In the genomic region with DNA sequence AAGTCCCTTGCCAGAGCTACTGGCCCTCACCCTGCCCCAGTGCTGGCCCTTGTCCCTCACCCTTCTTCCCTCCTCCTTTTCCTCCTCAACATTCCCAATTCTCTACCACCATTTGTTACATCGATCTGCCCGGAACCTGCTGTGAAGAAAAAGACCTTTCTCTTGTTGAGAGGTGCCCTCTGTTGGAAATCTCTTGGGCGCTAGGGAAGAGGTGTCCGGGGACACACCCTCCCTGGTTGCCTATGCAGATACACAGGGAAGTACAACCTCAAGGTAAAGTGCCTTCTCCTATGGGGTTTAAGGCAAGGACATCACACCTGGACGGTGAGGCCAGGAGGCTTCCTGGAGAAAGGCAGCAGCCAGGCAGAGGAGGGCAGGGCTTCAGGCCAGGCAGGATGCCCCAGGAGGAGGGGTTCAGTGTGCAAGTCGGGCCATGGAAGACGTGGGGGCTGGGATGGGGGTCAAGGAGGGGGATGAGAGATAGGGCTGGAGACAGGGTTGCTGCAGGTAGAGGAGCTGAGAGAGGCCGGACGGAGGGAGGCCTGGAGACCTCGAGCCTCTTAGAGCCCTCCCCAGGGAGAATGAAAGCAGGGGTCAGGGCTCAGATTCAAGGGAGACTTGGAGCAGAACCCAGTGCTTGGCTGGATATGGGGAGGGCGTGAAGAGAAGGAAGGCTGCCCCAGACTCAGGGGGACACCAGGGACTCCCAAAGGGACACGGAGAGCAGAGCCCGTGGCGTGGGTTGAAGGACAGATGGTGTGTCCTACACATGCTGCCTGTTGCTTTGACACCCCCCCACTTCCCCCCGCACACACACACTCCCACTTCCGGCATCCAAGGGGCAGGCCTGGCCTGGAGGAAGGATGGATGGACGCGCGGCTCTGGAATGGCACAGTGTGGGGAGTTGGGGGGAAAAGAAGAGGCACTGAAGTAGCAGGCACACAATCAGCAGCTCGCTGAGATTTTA, we compare ENCODE assay signal across 1 cellular context.
TF ChIP-seq lines count a peak whose summit lies in the region.

No MANE protein-coding gene starts in this region.

TF ChIP-seq in HEK293, 187 proteins besides CTCF, POLR2A, EP300 and RAD21 (continued from another document):
- TF ChIP-seq ZFHX2 (tag by site-specific recombination; conservative IDR thresholded peaks at IDR 0.05): peak; percentile 47; the same call in 1 of the 2 replicates
- no peak for TF ChIP-seq GLI2 (tag by site-specific recombination; IDR thresholded peaks at IDR 0.05; ENCODE audit: borderline replicate concordance, low read depth)
- TF ChIP-seq GFI1B (tag by site-specific recombination; IDR thresholded peaks at IDR 0.05): no peak
- TF ChIP-seq, protein P1, sequence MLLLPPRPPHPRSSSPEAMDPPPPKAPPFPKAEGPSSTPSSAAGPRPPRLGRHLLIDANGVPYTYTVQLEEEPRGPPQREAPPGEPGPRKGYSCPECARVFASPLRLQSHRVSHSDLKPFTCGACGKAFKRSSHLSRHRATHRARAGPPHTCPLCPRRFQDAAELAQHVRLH (tag by site-specific recombination; IDR thresholded peaks at IDR 0.05): no peak
- peak; percentile 60; the same call in 1 of the 2 replicates for TF ChIP-seq EGR2 (tag by site-specific recombination; IDR thresholded peaks at IDR 0.05; ENCODE audit: low read depth)
- TF ChIP-seq ZNF292 (tag by site-specific recombination; IDR thresholded peaks at IDR 0.05; ENCODE audit: borderline replicate concordance, low read depth): no peak
- no peak for TF ChIP-seq MEIS1 (CRISPR knock-in tag; IDR thresholded peaks at IDR 0.05; ENCODE audit: borderline replicate concordance)
- TF ChIP-seq KLF8 (tag by site-specific recombination; IDR thresholded peaks at IDR 0.05): no peak
